Comparison of ENCODE assay signal across 18 cellular contexts in the genomic region with DNA sequence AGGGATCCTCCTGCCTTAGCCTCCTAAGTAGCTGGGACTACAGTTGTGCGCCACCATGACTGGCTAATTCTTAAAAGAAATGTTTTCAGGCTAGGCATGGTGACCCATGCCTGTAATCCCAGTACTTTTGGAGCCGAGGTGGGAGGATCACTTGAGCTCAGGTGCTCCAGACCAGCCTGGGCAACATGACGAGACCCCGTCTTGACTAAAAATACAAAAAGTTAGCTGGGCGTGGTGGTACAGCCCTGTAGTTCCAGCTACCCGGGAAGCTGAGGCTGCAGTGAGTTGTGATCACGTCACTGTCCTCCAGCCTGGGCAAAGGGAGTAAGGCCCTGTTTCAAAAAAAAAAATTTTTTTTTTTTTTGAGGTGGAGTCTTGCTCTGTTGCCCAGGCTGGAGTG.
DNase-seq lines count a peak whose midpoint lies in the region; ATAC-seq and TF ChIP-seq lines count a peak whose summit lies in the region.
"Had no signal": no experiment of that assay in that cellular context is flagged by ENCODE, and none has a peak within 500 bp of the region (broad histone marks: within the 10 kb centered on the region; RNA-seq: fewer than 3 reads in every experiment).

No MANE protein-coding gene starts in this region.

- H4K20me1 ChIP-seq in smooth muscle cell (ENCODE audit: low read depth), result no peaks in the 10 kb centered on the region

- H3K79me2 ChIP-seq in smooth muscle cell (ENCODE audit: low read depth), result peaks cover 3% of the 10 kb centered on the region

- H3K27me3 ChIP-seq in AG04450 (ENCODE audit: control insufficient read depth, insufficient read depth, low read length), result no peaks in the 10 kb centered on the region
- H3K27me3 ChIP-seq in adipocyte (replicated peaks; ENCODE audit: control insufficient read depth, insufficient read depth, low read length), result no peaks in the 10 kb centered on the region
- H3K27me3 ChIP-seq in right lobe of liver, result no peaks in the 10 kb centered on the region
- no peaks in the 10 kb centered on the region for H3K27me3 ChIP-seq in smooth muscle cell (ENCODE audit: low read depth)
- no peaks in the 10 kb centered on the region for H3K27me3 ChIP-seq in CD4-positive, alpha-beta T cell (ENCODE audit: control insufficient read depth, insufficient read depth, low read length)
- H3K27me3 ChIP-seq: neural progenitor cell had no signal

- CTCF ChIA-PET in AG04450 (lab: Charles Lee), result interaction anchor here (1.4 to 2.3 kb wide), 2 partner anchors 17 to 225 kb away, joined by 8 read pairs; no protein-coding TSS in a partner anchor
- CTCF ChIA-PET in activated CD4-positive, alpha-beta T cell treated with anti-CD3 and anti-CD28 coated beads, Interleukin-2, amount 10 ng/mL, durations not matched to agents 7 days and 5 days (lab: Charles Lee), result interaction anchor here (1.2 kb wide), 1 partner anchor 13 kb away, joined by 4 read pairs; no protein-coding TSS in a partner anchor
- CTCF ChIA-PET in CD4-positive, alpha-beta T cell (lab: Charles Lee), result interaction anchor here (1.5 kb wide), 1 partner anchor 229 kb away, joined by 3 read pairs; no protein-coding TSS in a partner anchor

- H3K4me1 ChIP-seq in adipocyte (ENCODE audit: control insufficient read depth, insufficient read depth, low read length) (peaks cover 57% of the 10 kb centered on the region), right lobe of liver (peaks cover 0 to 55% (median 30%) of the 10 kb centered on the region in 4 donors), smooth muscle cell (ENCODE audit: low read depth) (peaks cover 23% of the 10 kb centered on the region)

- H3K9me3 Mint-ChIP-seq in activated CD4-positive, alpha-beta T cell treated with anti-CD3 and anti-CD28 coated beads, Interleukin-2, amount 10 ng/mL, durations not matched to agents 7 days and 5 days, result no peaks in the 10 kb centered on the region
- H3K9me3 Mint-ChIP-seq in CD4-positive, alpha-beta T cell, result no peaks in the 10 kb centered on the region
- H3K9me3 Mint-ChIP-seq: CD4-positive, alpha-beta memory T cell; dendritic cell treated with granulocyte-macrophage colony-stimulating factor and Interleukin-4, amounts not matched to agents 40 ng/mL and 50 ng/mL, for 4 days; IgD-negative memory B cell; neural progenitor cell; T-helper 2 cell treated with Interferon-gamma antibody and Interleukin-4, amounts not matched to agents 5 μg/mL and 100 μg/mL, for 36 hours; WTC11 had no signal

- peak overlapping the region; percentile 61 for H3K4me2 ChIP-seq in smooth muscle cell
- H3K4me2 ChIP-seq: neural progenitor cell had no signal

- H3K36me3 ChIP-seq in adipocyte (ENCODE audit: control insufficient read depth, insufficient read depth, low read length, severe bottlenecking) (no peaks in the 10 kb centered on the region), right lobe of liver (no peaks in the 10 kb centered on the region), smooth muscle cell (ENCODE audit: low read depth) (no peaks in the 10 kb centered on the region)
- H3K36me3 ChIP-seq: neural progenitor cell had no signal

- ATAC-seq in right lobe of liver (no peak), SK-N-SH treated with all-trans-retinoic acid at 6 μM for 48 hours (no peak), HG02870 (IDR thresholded peaks at IDR 0.05; ENCODE audit: unreplicated experiment) (no peak)
- ATAC-seq in CD4-positive, alpha-beta T cell (ENCODE audit: poor library complexity), result no peak
- ATAC-seq: WTC11 had no signal

- no peak for TF ChIP-seq POLR2A in right lobe of liver (IDR thresholded peaks at IDR 0.05)

- H3K27ac Mint-ChIP-seq in activated CD4-positive, alpha-beta T cell treated with anti-CD3 and anti-CD28 coated beads, Interleukin-2, amount 10 ng/mL, durations not matched to agents 7 days and 5 days, result no peak overlapping the region
- no peak overlapping the region for H3K27ac Mint-ChIP-seq in CD4-positive, alpha-beta T cell
- H3K27ac Mint-ChIP-seq: CD4-positive, alpha-beta memory T cell; dendritic cell treated with granulocyte-macrophage colony-stimulating factor and Interleukin-4, amounts not matched to agents 40 ng/mL and 50 ng/mL, for 4 days; IgD-negative memory B cell; T-helper 2 cell treated with Interferon-gamma antibody and Interleukin-4, amounts not matched to agents 5 μg/mL and 100 μg/mL, for 36 hours; WTC11 had no signal

- no peak overlapping the region for H2AFZ ChIP-seq in smooth muscle cell (ENCODE audit: low read depth)
- H2AFZ ChIP-seq: neural progenitor cell had no signal

- H3F3A ChIP-seq in smooth muscle cell (ENCODE audit: low read depth), result peaks cover 7% of the 10 kb centered on the region

- no peaks in the 10 kb centered on the region for H3K9me3 ChIP-seq in AG04450 (ENCODE audit: control insufficient read depth, insufficient read depth, low read length)
- H3K9me3 ChIP-seq in adipocyte (ENCODE audit: control insufficient read depth, low read length), result no peaks in the 10 kb centered on the region
- H3K9me3 ChIP-seq in right lobe of liver, result no peaks in the 10 kb centered on the region
- no peaks in the 10 kb centered on the region for H3K9me3 ChIP-seq in smooth muscle cell (replicated peaks; ENCODE audit: low read depth)
- H3K9me3 ChIP-seq in CD4-positive, alpha-beta T cell (ENCODE audit: control insufficient read depth, low read length), result no peaks in the 10 kb centered on the region
- H3K9me3 ChIP-seq: SK-N-SH had no signal

- intact Hi-C loops in right lobe of liver (cut with DNase I), result no loop called here
- intact Hi-C loops in CD4-positive, alpha-beta T cell (cut with DNase I, micrococcal nuclease), result no loop called here

- WGBS in right lobe of liver (ENCODE audit: insufficient coverage, low coverage, low lambda C conversion rate, missing lambda C conversion rate), result 84% methylated on average over 6 of the region's 7 CpGs
- 90% methylated on average over 7 of the region's 7 CpGs for WGBS in smooth muscle cell (ENCODE audit: low lambda C conversion rate)

- no peak overlapping the region for H3K4me3 Mint-ChIP-seq in activated CD4-positive, alpha-beta T cell treated with anti-CD3 and anti-CD28 coated beads, Interleukin-2, amount 10 ng/mL, durations not matched to agents 7 days and 5 days
- H3K4me3 Mint-ChIP-seq in CD4-positive, alpha-beta T cell, result no peak overlapping the region
- H3K4me3 Mint-ChIP-seq: CD4-positive, alpha-beta memory T cell; dendritic cell treated with granulocyte-macrophage colony-stimulating factor and Interleukin-4, amounts not matched to agents 40 ng/mL and 50 ng/mL, for 4 days; neural progenitor cell; T-helper 2 cell treated with Interferon-gamma antibody and Interleukin-4, amounts not matched to agents 5 μg/mL and 100 μg/mL, for 36 hours; WTC11 had no signal

- peaks cover under 1% of the 10 kb centered on the region for H3K4me1 Mint-ChIP-seq in activated CD4-positive, alpha-beta T cell treated with anti-CD3 and anti-CD28 coated beads, Interleukin-2, amount 10 ng/mL, durations not matched to agents 7 days and 5 days
- peaks cover 4% of the 10 kb centered on the region for H3K4me1 Mint-ChIP-seq in CD4-positive, alpha-beta T cell (ENCODE audit: low read depth)

- POLR2A ChIA-PET in AG04450 (lab: Yijun Ruan, JAX), result interaction anchor here (0.6 to 1.5 kb wide), 3 partner anchors 9 to 33 kb away, joined by 3 to 8 read pairs (median 3); no protein-coding TSS in a partner anchor
- POLR2A ChIA-PET in activated CD4-positive, alpha-beta T cell treated with anti-CD3 and anti-CD28 coated beads, Interleukin-2, amount 10 ng/mL, durations not matched to agents 7 days and 5 days (lab: Charles Lee), result no interaction called here
- POLR2A ChIA-PET in CD4-positive, alpha-beta T cell (lab: Charles Lee), result no interaction called here

- H3K27ac ChIP-seq in AG04450 (ENCODE audit: low read depth, low read length), result peak overlapping the region; percentile 61
- peak overlapping the region in 2 of 3 donors; percentile 37 to 84 for H3K27ac ChIP-seq in right lobe of liver
- peak overlapping the region; percentile 66 for H3K27ac ChIP-seq in smooth muscle cell (ENCODE audit: low read depth)
- H3K27ac ChIP-seq in CD4-positive, alpha-beta T cell (ENCODE audit: low read depth, low read length), result no peak overlapping the region
- H3K27ac ChIP-seq: neural progenitor cell had no signal

- H3K4me3 ChIP-seq in AG04450 (ENCODE audit: low read depth, low read length) (no peak overlapping the region), adipocyte (ENCODE audit: low read length) (no peak overlapping the region), right lobe of liver (no peak overlapping the region), smooth muscle cell (no peak overlapping the region)
- H3K4me3 ChIP-seq: neural progenitor cell had no signal

- H3K27me3 Mint-ChIP-seq in activated CD4-positive, alpha-beta T cell treated with anti-CD3 and anti-CD28 coated beads, Interleukin-2, amount 10 ng/mL, durations not matched to agents 7 days and 5 days, result peaks cover 5% of the 10 kb centered on the region
- no peaks in the 10 kb centered on the region for H3K27me3 Mint-ChIP-seq in CD4-positive, alpha-beta T cell
- H3K27me3 Mint-ChIP-seq: dendritic cell treated with granulocyte-macrophage colony-stimulating factor and Interleukin-4, amounts not matched to agents 40 ng/mL and 50 ng/mL, for 4 days had no signal

- no peak for TF ChIP-seq CTCF in AG04450 (IDR thresholded peaks at IDR 0.05; ENCODE audit: low read depth, low read length)
- TF ChIP-seq CTCF in right lobe of liver (IDR thresholded peaks at IDR 0.05), result no peak
- TF ChIP-seq CTCF in smooth muscle cell (IDR thresholded peaks at IDR 0.05; ENCODE audit: borderline replicate concordance, insufficient read depth, poor library complexity, severe bottlenecking), result no peak
- no peak for TF ChIP-seq CTCF in CD4-positive, alpha-beta T cell (IDR thresholded peaks at IDR 0.05)

- H3K36me3 Mint-ChIP-seq in activated CD4-positive, alpha-beta T cell treated with anti-CD3 and anti-CD28 coated beads, Interleukin-2, amount 10 ng/mL, durations not matched to agents 7 days and 5 days (ENCODE audit: low read depth), result no peaks in the 10 kb centered on the region
- H3K36me3 Mint-ChIP-seq in CD4-positive, alpha-beta T cell (ENCODE audit: low read depth), result no peaks in the 10 kb centered on the region
- H3K36me3 Mint-ChIP-seq: CD4-positive, alpha-beta memory T cell; IgD-negative memory B cell; neural progenitor cell; WTC11 had no signal

- peak overlapping the region; percentile 68 for H3K9ac ChIP-seq in adipocyte (ENCODE audit: low read length)
- H3K9ac ChIP-seq in smooth muscle cell (ENCODE audit: low read depth), result no peak overlapping the region
- H3K9ac ChIP-seq: neural progenitor cell, SK-N-SH had no signal

- DNase-seq in AG04450 (ENCODE audit: low read depth, low spot score) (no peak), adipocyte (ENCODE audit: low read depth) (no peak), right lobe of liver (peak; percentile 8 to 31 (median 12)), smooth muscle cell (lab: John Stamatoyannopoulos, UW; ENCODE audit: unreplicated experiment) (no peak)
- DNase-seq in activated CD4-positive, alpha-beta T cell treated with anti-CD3 and anti-CD28 coated beads, Interleukin-2, amount 10 ng/mL, durations not matched to agents 7 days and 5 days, result no peak
- DNase-seq in CD4-positive, alpha-beta T cell, result no peak
- DNase-seq: activated CD4-positive, alpha-beta T cell treated with anti-CD3 and anti-CD28 coated beads, Interleukin-2, amount 50 U/mL, for 48 hours; activated effector memory CD4-positive, alpha-beta T cell treated with anti-CD3 and anti-CD28 coated beads, Interleukin-2, amount 50 U/mL, for 16 hours; CD4-positive, alpha-beta memory T cell; NCI-H2107 had no signal

TF ChIP-seq in SK-N-SH treated with all-trans-retinoic acid at 6 μM for 48 hours, 23 proteins besides CTCF, POLR2A, EP300 and RAD21 (continues in another document):
- no peak for TF ChIP-seq ZNF70 (CRISPR knock-in tag; IDR thresholded peaks at IDR 0.05)

Comparison
In these comparisons a context has a peak if more than half of its experiments do, and no peak if none do; other contexts are left out.
1. DNase-seq: peak in right lobe of liver (3 of 3); none in AG04450 (single experiment), adipocyte (single experiment), smooth muscle cell (single experiment), activated CD4-positive, alpha-beta T cell treated with anti-CD3 and anti-CD28 coated beads, Interleukin-2, amount 10 ng/mL, durations not matched to agents 7 days and 5 days (single experiment) and CD4-positive, alpha-beta T cell (0 of 10).